ENCODE assay signal across 8 cellular contexts in genomic region chr16:46830902-46831647, GRCh38. TPM values are rescaled to one million over a fixed set of nuclear protein-coding genes. Genes with fewer than 3 reads are reported as not detected.
DNase-seq lines count a peak whose midpoint lies in the region; ATAC-seq, FAIRE-seq and TF ChIP-seq lines count a peak whose summit lies in the region.

C16orf87 (minus strand) TSS chr16:46831180; CDS start chr16:46831149, 31 bp downstream.

- H3K56ac ChIP-seq in H1 (replicated peaks; ENCODE audit: insufficient read length, low read depth, low read length), result peak within 1 kb of the TSS; percentile 46

- no peak within 1 kb of the TSS for H2BK20ac ChIP-seq in H1 (ENCODE audit: low read length)

- H2AK5ac ChIP-seq in H1 (ENCODE audit: low read depth, low read length), result no peak within 1 kb of the TSS

- POLR2A ChIA-PET in H1 (lab: Charles Lee; ENCODE audit: partially characterized antibody), result interaction anchor here (0.8 to 1.9 kb wide), 5 partner anchors 41 to 120 kb away, joined by 3 to 5 read pairs (median 3); no protein-coding TSS in a partner anchor

- H3K4ac ChIP-seq in H1 (replicated peaks; ENCODE audit: insufficient read length, low read depth, low read length), result no peak within 1 kb of the TSS

- ATAC-seq in GM21360 (IDR thresholded peaks at IDR 0.05; ENCODE audit: unreplicated experiment), result peak; percentile 93

- CTCF ChIA-PET in H1 (lab: Charles Lee; ENCODE audit: partially characterized antibody), result no interaction called here

- no peaks in the 10 kb centered on the region for H3K36me3 ChIP-seq in H1 (ENCODE audit: control insufficient read depth in 2 of 4, insufficient read depth in 4 of 4, low read length in 3 of 4)

- peak within 1 kb of the TSS; percentile 54 for H4K5ac ChIP-seq in H1 (ENCODE audit: insufficient read length, low read depth, low read length)

- no peak within 1 kb of the TSS for H3K23ac ChIP-seq in H1 (ENCODE audit: insufficient read length)

- no peak within 1 kb of the TSS for H3K18ac ChIP-seq in H1 (ENCODE audit: extremely low read depth, low read length)

- 2% methylated on average over 46 of the region's 94 CpGs; no CpG with 5 or more reads in 1 of the 2 experiments for WGBS in H1 (ENCODE audit: extremely low coverage in 1 of 2, insufficient coverage in 1 of 2, insufficient read length in 1 of 2, insufficient replicate concordance in 2 of 2, low coverage in 1 of 2, low lambda C conversion rate in 2 of 2, missing lambda C conversion rate in 1 of 2), 2 experiments

- TF ChIP-seq EP300 in H1 (IDR thresholded peaks at IDR 0.05; ENCODE audit: borderline replicate concordance in 1 of 2, low read depth in 2 of 2, low read length in 2 of 2), result no peak

- FAIRE-seq in H1 (lab: Jason Lieb, UNC), result peak; percentile 32

- peak within 1 kb of the TSS; percentile 77 to 100 (median 86) for H3K4me3 ChIP-seq in H1 (ENCODE audit: extremely low read depth in 1 of 4, insufficient read depth in 2 of 4, low read depth in 3 of 4, low read length in 4 of 4)

- H3K79me1 ChIP-seq in H1 (ENCODE audit: low read depth, low read length), result no peaks in the 10 kb centered on the region

- no peak within 1 kb of the TSS for H3K14ac ChIP-seq in H1 (ENCODE audit: insufficient read length)

- H2BK12ac ChIP-seq in H1 (ENCODE audit: low read depth, low read length), result no peak within 1 kb of the TSS

- H3K27me3 ChIP-seq in H1 (replicated peaks in 1 of 4; ENCODE audit: control insufficient read depth in 3 of 4, extremely low read depth in 1 of 4, insufficient read depth in 3 of 4, low read length in 3 of 4), result no peaks in the 10 kb centered on the region

- no peaks in the 10 kb centered on the region; a peak in 1 of 4 replicates for H3K9me3 ChIP-seq in H1 (ENCODE audit: insufficient read depth in 2 of 2, low read depth in 1 of 2, low read length in 1 of 2)

- no peak within 1 kb of the TSS for H2BK5ac ChIP-seq in H1 (ENCODE audit: low read depth, low read length)

- H3K23me2 ChIP-seq in H1 (ENCODE audit: low read depth, low read length), result peaks cover 2% of the 10 kb centered on the region; the same call in 1 of the 2 replicates

- peak within 1 kb of the TSS; percentile 93 for H4K8ac ChIP-seq in H1 (ENCODE audit: extremely low read depth, insufficient read depth, low read length)

- H4K91ac ChIP-seq in H1 (replicated peaks; ENCODE audit: insufficient read length, low read length), result no peak within 1 kb of the TSS

- peak; percentile 84 for DNase-seq in COLO829 (ENCODE audit: low spot score)
- DNase-seq in HT1080 (ENCODE audit: low read depth), result peak; percentile 87
- DNase-seq in NOMO-1 treated with DMSO at 0.1 percent for 48 hours (lab: John Stamatoyannopoulos, UW; ENCODE audit: unreplicated experiment), result peak; percentile 85
- peak; percentile 81 to 85 for DNase-seq in activated CD8-positive, alpha-beta memory T cell treated with anti-CD3 and anti-CD28 coated beads for 4 hours (ENCODE audit: low read depth in 2 of 2)
- DNase-seq in H1 (ENCODE audit: low read depth in 1 of 2, low spot score in 2 of 2), result peak; percentile 57 to 92
- peak; percentile 96 for DNase-seq in mesenteric fat pad (ENCODE audit: low spot score)
- peak; percentile 79 for DNase-seq in stimulated activated CD8-positive, alpha-beta memory T cell treated with anti-CD3 and anti-CD28 coated beads, Interleukin-15, amount 100 ng/mL, for 24 hours (ENCODE audit: low read depth)

- H3K27ac ChIP-seq in H1 (ENCODE audit: low read depth, low read length), result peak within 1 kb of the TSS; percentile 62; the same call in 1 of the 2 replicates

- H2BK120ac ChIP-seq in H1 (replicated peaks; ENCODE audit: low read depth, low read length), result no peak within 1 kb of the TSS

- no peak for TF ChIP-seq CTCF in H1 (IDR thresholded peaks at IDR 0.05; ENCODE audit: control extremely low read depth in 1 of 3, insufficient read depth in 1 of 3, low read depth in 1 of 3, low read length in 3 of 3)

- H3K4me2 ChIP-seq in H1 (ENCODE audit: insufficient read depth in 1 of 2, low read depth in 2 of 2, low read length in 2 of 2), result peak within 1 kb of the TSS; percentile 71 to 75

- H3K79me2 ChIP-seq in H1 (ENCODE audit: control insufficient read depth in 1 of 2, insufficient read depth in 2 of 2, low read length in 2 of 2), result peaks cover 0 to 40% of the 10 kb centered on the region in 2 experiments; a peak in 3 of 4 replicates

- peak within 1 kb of the TSS; percentile 72 to 96 (median 80) for H3K9ac ChIP-seq in H1 (replicated peaks in 1 of 4; ENCODE audit: extremely low read depth in 1 of 4, low read depth in 3 of 4, low read length in 3 of 4)

- no peak within 1 kb of the TSS for H2BK15ac ChIP-seq in H1 (ENCODE audit: low read length)

- no peak for TF ChIP-seq RAD21 in H1 (IDR thresholded peaks at IDR 0.05 in 1 of 2, conservative IDR thresholded peaks at IDR 0.05 in 1 of 2; ENCODE audit: low read depth in 2 of 2, low read length in 2 of 2)

- peak; percentile 58 to 77 for TF ChIP-seq POLR2A in H1 (IDR thresholded peaks at IDR 0.05; ENCODE audit: control extremely low read depth in 1 of 2, low read depth in 2 of 2, low read length in 2 of 2)

- H3K4me1 ChIP-seq in H1 (replicated peaks in 1 of 4; ENCODE audit: control insufficient read depth in 3 of 4, insufficient read depth in 4 of 4, low read length in 3 of 4), result peaks cover 0 to 2% (median 0%) of the 10 kb centered on the region in 4 experiments; a peak in 2 of 7 replicates

- no peaks in the 10 kb centered on the region for H4K20me1 ChIP-seq in H1 (replicated peaks in 1 of 2; ENCODE audit: control insufficient read depth in 1 of 2, insufficient read depth in 2 of 2, low read length in 2 of 2)

- H2AFZ ChIP-seq in H1 (ENCODE audit: low read length), result no peak within 1 kb of the TSS

TF ChIP-seq in H1, 55 proteins besides CTCF, POLR2A, EP300 and RAD21 (continues in another document):
- no peak for TF ChIP-seq CBX8 (IDR thresholded peaks at IDR 0.05; ENCODE audit: borderline replicate concordance, low read depth, low read length)
- TF ChIP-seq USF2 (IDR thresholded peaks at IDR 0.05; ENCODE audit: low read length), result no peak
- peak; percentile 73 for TF ChIP-seq YY1 (IDR thresholded peaks at IDR 0.05; ENCODE audit: low read depth, low read length)
- 0 out of 2 replicates have a peak, but pooled peaks have one; percentile 62 for TF ChIP-seq BACH1 (IDR thresholded peaks at IDR 0.05; ENCODE audit: low read length)
- peak; percentile 49; the same call in 1 of the 2 replicates for TF ChIP-seq TBP (IDR thresholded peaks at IDR 0.05; ENCODE audit: low read depth, low read length)
- no peak for TF ChIP-seq TEAD4 (IDR thresholded peaks at IDR 0.05; ENCODE audit: low read depth, low read length)
- TF ChIP-seq, protein P1, sequence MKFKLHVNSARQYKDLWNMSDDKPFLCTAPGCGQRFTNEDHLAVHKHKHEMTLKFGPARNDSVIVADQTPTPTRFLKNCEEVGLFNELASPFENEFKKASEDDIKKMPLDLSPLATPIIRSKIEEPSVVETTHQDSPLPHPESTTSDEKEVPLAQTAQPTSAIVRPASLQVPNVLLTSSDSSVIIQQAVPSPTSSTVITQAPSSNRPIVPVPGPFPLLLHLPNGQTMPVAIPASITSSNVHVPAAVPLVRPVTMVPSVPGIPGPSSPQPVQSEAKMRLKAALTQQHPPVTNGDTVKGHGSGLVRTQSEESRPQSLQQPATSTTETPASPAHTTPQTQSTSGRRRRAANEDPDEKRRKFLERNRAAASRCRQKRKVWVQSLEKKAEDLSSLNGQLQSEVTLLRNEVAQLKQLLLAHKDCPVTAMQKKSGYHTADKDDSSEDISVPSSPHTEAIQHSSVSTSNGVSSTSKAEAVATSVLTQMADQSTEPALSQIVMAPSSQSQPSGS (IDR thresholded peaks at IDR 0.05; ENCODE audit: low read length), result no peak

RNA-seq across cellular contexts. Expression of gene C16orf87, which starts in this region (rescaled TPM):
- 3.5 and 5.6 TPM in 2 replicates for total RNA-seq in HT1080 (2014; rRNA removed; shearing (Covaris generic))
- polyA plus RNA-seq in HT1080 (2015; cell fraction: cytosol; rRNA removed), result 7.6 and 9.3 TPM in 2 replicates
- 4.9 and 5.6 TPM in 2 replicates for polyA plus RNA-seq in HT1080 (2015; cell fraction: nucleus; rRNA removed)
- 20.6 and 21.8 TPM in 2 replicates for total RNA-seq in H1 (2021; fragmentation: NEBNext Ultra II Directional; extraction: Animal tissue kit (Norgen Biotek cat#: 25700))
- polyA plus RNA-seq in H1 (2011; rRNA removed), result 3.4 and 4.8 TPM in 2 replicates
- 9.5 TPM for polyA plus RNA-seq in H1 (2011; cell fraction: cytosol; rRNA removed)
- 2.4 TPM for polyA plus RNA-seq in H1 (2011; cell fraction: nucleus; rRNA removed)
- 8.4 to 16.0 TPM (median 9.2 TPM) in 4 replicates for polyA plus RNA-seq in H1 (2012, experiment 1 of 2)
- polyA plus RNA-seq in H1 (2012, experiment 2 of 2), result 2.7 TPM
- polyA plus RNA-seq in H1 (2013, experiment 1 of 2), result 13.2 TPM
- 14.2 TPM for polyA plus RNA-seq in H1 (2013, experiment 2 of 2)
- 4.4 and 5.6 TPM in 2 replicates for polyA minus RNA-seq in H1 (2011; rRNA and poly(A)+ RNA removed)
- 4.7 TPM for polyA minus RNA-seq in H1 (2011; cell fraction: cytosol; rRNA and poly(A)+ RNA removed)
- 7.8 TPM for polyA minus RNA-seq in H1 (2011; cell fraction: nucleus; rRNA and poly(A)+ RNA removed)
- 6.8 TPM for total RNA-seq in mesenteric fat pad

Comparison
In these comparisons a context has a peak if more than half of its experiments do, and no peak if none do; other contexts are left out.
1. Peak in every context shown above with its lines: DNase-seq, ATAC-seq, H3K4me3 ChIP-seq and H3K27ac ChIP-seq.